In the genomic region with DNA sequence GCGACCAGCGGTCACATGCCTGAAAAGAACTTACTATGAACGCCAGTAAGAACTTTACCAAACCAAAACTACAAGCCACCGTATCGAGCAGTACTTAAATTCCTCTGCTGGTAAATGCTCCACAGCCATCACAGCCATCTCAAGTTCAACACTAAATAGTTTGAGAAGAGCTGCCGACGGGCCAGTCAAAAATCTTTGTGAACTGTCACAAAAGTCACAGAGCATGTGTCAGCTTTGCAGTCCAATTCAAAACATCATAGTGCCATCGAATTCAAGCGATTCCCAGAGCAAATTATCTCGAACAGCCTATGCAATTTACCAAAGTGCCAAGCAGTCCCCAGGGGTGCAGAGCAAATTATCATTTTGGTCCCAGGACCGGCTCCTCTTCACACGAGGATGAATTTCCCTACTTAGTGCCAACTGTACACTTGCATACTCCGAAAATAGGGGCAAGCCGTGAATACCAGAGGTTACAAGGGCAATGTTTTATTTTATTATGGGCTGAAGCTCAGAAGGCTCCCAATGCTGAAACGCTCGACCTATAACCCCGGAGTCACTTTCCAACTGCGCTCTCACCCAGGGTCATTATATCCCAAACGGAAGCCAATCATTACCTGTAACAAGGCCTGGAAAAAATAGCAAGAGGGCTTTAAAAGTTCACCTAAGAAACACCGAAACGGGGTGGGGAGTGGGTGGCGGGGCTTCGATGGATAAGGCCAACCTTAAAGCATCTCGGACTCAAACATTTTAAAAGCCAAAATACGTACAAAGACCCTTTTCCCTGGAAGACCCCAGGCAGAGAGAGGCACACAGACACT, we compare ENCODE assay signal across 8 cellular contexts. TPM values are rescaled to one million over a fixed set of nuclear protein-coding genes. Genes with fewer than 3 reads are reported as not detected.
DNase-seq lines count a peak whose midpoint lies in the region; ATAC-seq and TF ChIP-seq lines count a peak whose summit lies in the region.

No MANE protein-coding gene starts in this region.

- TF ChIP-seq CTCF in HFFc6 (IDR thresholded peaks at IDR 0.05) (no peak), VCaP (conservative IDR thresholded peaks at IDR 0.05) (no peak), neural cell (IDR thresholded peaks at IDR 0.05; ENCODE audit: poor library complexity, severe bottlenecking) (no peak)

- H3K79me2 ChIP-seq in neural cell (replicated peaks; ENCODE audit: insufficient read depth, low read length) = peaks cover 53% of the 10 kb centered on the region

- H3K9me3 Mint-ChIP-seq in HFFc6 = no peaks in the 10 kb centered on the region

- H3K9me3 ChIP-seq in neural cell (ENCODE audit: low read length) = no peaks in the 10 kb centered on the region

- H3K27me3 ChIP-seq in neural cell (ENCODE audit: insufficient read depth, low read depth, low read length) = no peaks in the 10 kb centered on the region

- peak overlapping the region; percentile 93 for H3K4me3 ChIP-seq in neural cell (ENCODE audit: low read length)

- H2AFZ ChIP-seq in neural cell (ENCODE audit: low read depth, low read length) = peak overlapping the region; percentile 95

- H3K36me3 ChIP-seq in neural cell (ENCODE audit: insufficient read depth, low read length) = no peaks in the 10 kb centered on the region

- peak overlapping the region; percentile 99 for H3K27ac Mint-ChIP-seq in HFFc6

- no peaks in the 10 kb centered on the region for H3F3A ChIP-seq in neural cell (ENCODE audit: insufficient read depth, low read length, poor library complexity, severe bottlenecking)

- DNase-seq in CD1c-positive myeloid dendritic cell (ENCODE audit: extremely low spot score) (peak; percentile 3), HFFc6 (peak; percentile 31), fibroblast of gingiva (ENCODE audit: low read depth) (peak; percentile 39), ureter (ENCODE audit: low spot score) (no peak)

- H3K9ac ChIP-seq in neural cell (ENCODE audit: low read length) = peak overlapping the region; percentile 98

- no peaks in the 10 kb centered on the region for H3K27me3 Mint-ChIP-seq in HFFc6 (ENCODE audit: insufficient read depth)

- H4K20me1 ChIP-seq in neural cell (ENCODE audit: insufficient read depth) = peaks cover 4% of the 10 kb centered on the region

- peak overlapping the region; percentile 98 for H3K27ac ChIP-seq in VCaP
- H3K27ac ChIP-seq in neural cell (ENCODE audit: low read length) = peak overlapping the region; percentile 99

- peak overlapping the region; percentile 93 for H3K4me3 Mint-ChIP-seq in HFFc6

- H3K36me3 Mint-ChIP-seq in HFFc6 (ENCODE audit: low read depth) = no peaks in the 10 kb centered on the region

- ATAC-seq in GM18873 (IDR thresholded peaks at IDR 0.05; ENCODE audit: low FRiP score, unreplicated experiment) (no peak), GM19455 (IDR thresholded peaks at IDR 0.05; ENCODE audit: unreplicated experiment) (no peak)

- H3K4me1 Mint-ChIP-seq in HFFc6 (ENCODE audit: low read depth) = peaks cover 29% of the 10 kb centered on the region

- peak overlapping the region; percentile 85 for H3K4me2 ChIP-seq in neural cell (ENCODE audit: low read length)

- no peaks in the 10 kb centered on the region for H3K9me2 ChIP-seq in neural cell (ENCODE audit: insufficient read depth, low read length)

- no peak for TF ChIP-seq EP300 in neural cell (conservative IDR thresholded peaks at IDR 0.05; ENCODE audit: poor library complexity, severe bottlenecking)

- no peak for TF ChIP-seq RAD21 in neural cell (conservative IDR thresholded peaks at IDR 0.05)

TF ChIP-seq in neural cell, 6 proteins besides CTCF, POLR2A, EP300 and RAD21:
- TF ChIP-seq, protein P1, sequence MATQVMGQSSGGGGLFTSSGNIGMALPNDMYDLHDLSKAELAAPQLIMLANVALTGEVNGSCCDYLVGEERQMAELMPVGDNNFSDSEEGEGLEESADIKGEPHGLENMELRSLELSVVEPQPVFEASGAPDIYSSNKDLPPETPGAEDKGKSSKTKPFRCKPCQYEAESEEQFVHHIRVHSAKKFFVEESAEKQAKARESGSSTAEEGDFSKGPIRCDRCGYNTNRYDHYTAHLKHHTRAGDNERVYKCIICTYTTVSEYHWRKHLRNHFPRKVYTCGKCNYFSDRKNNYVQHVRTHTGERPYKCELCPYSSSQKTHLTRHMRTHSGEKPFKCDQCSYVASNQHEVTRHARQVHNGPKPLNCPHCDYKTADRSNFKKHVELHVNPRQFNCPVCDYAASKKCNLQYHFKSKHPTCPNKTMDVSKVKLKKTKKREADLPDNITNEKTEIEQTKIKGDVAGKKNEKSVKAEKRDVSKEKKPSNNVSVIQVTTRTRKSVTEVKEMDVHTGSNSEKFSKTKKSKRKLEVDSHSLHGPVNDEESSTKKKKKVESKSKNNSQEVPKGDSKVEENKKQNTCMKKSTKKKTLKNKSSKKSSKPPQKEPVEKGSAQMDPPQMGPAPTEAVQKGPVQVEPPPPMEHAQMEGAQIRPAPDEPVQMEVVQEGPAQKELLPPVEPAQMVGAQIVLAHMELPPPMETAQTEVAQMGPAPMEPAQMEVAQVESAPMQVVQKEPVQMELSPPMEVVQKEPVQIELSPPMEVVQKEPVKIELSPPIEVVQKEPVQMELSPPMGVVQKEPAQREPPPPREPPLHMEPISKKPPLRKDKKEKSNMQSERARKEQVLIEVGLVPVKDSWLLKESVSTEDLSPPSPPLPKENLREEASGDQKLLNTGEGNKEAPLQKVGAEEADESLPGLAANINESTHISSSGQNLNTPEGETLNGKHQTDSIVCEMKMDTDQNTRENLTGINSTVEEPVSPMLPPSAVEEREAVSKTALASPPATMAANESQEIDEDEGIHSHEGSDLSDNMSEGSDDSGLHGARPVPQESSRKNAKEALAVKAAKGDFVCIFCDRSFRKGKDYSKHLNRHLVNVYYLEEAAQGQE (IDR thresholded peaks at IDR 0.05; ENCODE audit: borderline replicate concordance) = no peak
- TF ChIP-seq MXI1 (conservative IDR thresholded peaks at IDR 0.05; ENCODE audit: poor library complexity, severe bottlenecking) = peak; percentile 58

RNA-seq across cellular contexts. Expression of gene LRP6, which starts 1.1 kb away (rescaled TPM):
- total RNA-seq in HFFc6 (2021; fragmentation: NEBNext Ultra II Directional; extraction: Animal tissue kit (Norgen Biotek cat#: 25700)) = 10 to 100 TPM; 24.0 to 31.6 (median 27.0) TPM
- polyA plus RNA-seq in neural cell = 28.1 and 33.5 TPM in 2 replicates
- polyA minus RNA-seq in neural cell = 113 and 122 TPM in 2 replicates
- 36.5 TPM for total RNA-seq in ureter
